ENCODE assay signal across 24 cellular contexts in genomic region chr4:89413518-89413917, GRCh38.
"Had no signal": no experiment of that assay in that cellular context is flagged by ENCODE, and none has a peak within 500 bp of the region (broad histone marks: within the 10 kb centered on the region; RNA-seq: fewer than 3 reads in every experiment).

No MANE protein-coding gene starts in this region.

- FAIRE-seq: colon, islet of Langerhans, TTC549, urothelium cell line had no signal

- H3K4me3 Mint-ChIP-seq: activated CD4-positive, alpha-beta T cell treated with anti-CD3 and anti-CD28 coated beads for 36 hours; activated naive CD8-positive, alpha-beta T cell; activated T-cell treated with anti-CD3 and anti-CD28 coated beads, Interleukin-2, amount 50 U/mL, for 4 hours; central memory CD8-positive, alpha-beta T cell; memory B cell; nephron; stimulated activated naive CD8-positive, alpha-beta T cell treated with anti-CD3 and anti-CD28 coated beads, Interleukin-15, Interleukin-2, amounts not matched to agents 100 ng/mL and 50 ng/mL, for 24 hours had no signal

- H3K9ac ChIP-seq: parathyroid adenoma had no signal

- H3K79me2 ChIP-seq: parathyroid adenoma had no signal

- ATAC-seq: activated CD4-positive, alpha-beta T cell treated with anti-CD3 and anti-CD28 coated beads for 36 hours; activated T-cell treated with anti-CD3 and anti-CD28 coated beads, Interleukin-2, amount 50 U/mL, for 4 hours; foreskin keratinocyte had no signal

- H3K27me3 ChIP-seq: adrenal gland, ascending aorta, foreskin keratinocyte, spleen, tibial artery had no signal

- H3K9me3 ChIP-seq: adrenal gland, ascending aorta, spleen, tibial artery had no signal

- H2AFZ ChIP-seq: parathyroid adenoma had no signal

- H3K27ac Mint-ChIP-seq: activated CD4-positive, alpha-beta T cell treated with anti-CD3 and anti-CD28 coated beads for 36 hours; activated naive CD8-positive, alpha-beta T cell; activated T-helper 2 cell treated with anti-CD3 and anti-CD28 coated beads, Interferon-gamma antibody, Interleukin-2, Interleukin-4, amounts not matched to agents 10 μg/mL and 5 μg/mL and 100 μg/mL, durations not matched to agents 14 hours and 24 hours and 36 hours; memory B cell; nephron; stimulated activated naive CD8-positive, alpha-beta T cell treated with anti-CD3 and anti-CD28 coated beads, Interleukin-15, Interleukin-2, amounts not matched to agents 100 ng/mL and 50 ng/mL, for 24 hours had no signal

- DNase-seq: activated CD4-positive, alpha-beta T cell treated with anti-CD3 and anti-CD28 coated beads for 36 hours; activated CD4-positive, alpha-beta T cell treated with anti-CD3 and anti-CD28 coated beads, Interleukin-2, amount 50 U/mL, for 4 hours; activated CD8-positive, alpha-beta memory T cell treated with anti-CD3 and anti-CD28 coated beads, Interleukin-2, amount 50 U/mL, for 48 hours; activated naive CD4-positive, alpha-beta T cell; activated T-cell treated with anti-CD3 and anti-CD28 coated beads, Interleukin-2, amount 50 U/mL, for 4 hours; adrenal gland; effector memory CD4-positive, alpha-beta T cell; foreskin keratinocyte; spleen; substantia nigra; T-helper 1 cell; tibial artery had no signal

- H3K36me3 ChIP-seq: adrenal gland, ascending aorta, spleen, tibial artery had no signal

- H3K4me1 ChIP-seq: adrenal gland, ascending aorta, foreskin keratinocyte, parathyroid adenoma, spleen, tibial artery had no signal

- H3K27me3 Mint-ChIP-seq: activated CD4-positive, alpha-beta T cell treated with anti-CD3 and anti-CD28 coated beads for 36 hours; activated naive CD8-positive, alpha-beta T cell; central memory CD8-positive, alpha-beta T cell; memory B cell; stimulated activated naive CD8-positive, alpha-beta T cell treated with anti-CD3 and anti-CD28 coated beads, Interleukin-15, Interleukin-2, amounts not matched to agents 100 ng/mL and 50 ng/mL, for 24 hours had no signal

- H3K9me3 Mint-ChIP-seq: activated T-cell treated with anti-CD3 and anti-CD28 coated beads, Interleukin-2, amount 50 U/mL, for 4 hours; activated T-helper 2 cell treated with anti-CD3 and anti-CD28 coated beads, Interferon-gamma antibody, Interleukin-2, Interleukin-4, amounts not matched to agents 10 μg/mL and 5 μg/mL and 100 μg/mL, durations not matched to agents 14 hours and 24 hours and 36 hours; central memory CD8-positive, alpha-beta T cell; memory B cell; nephron; stimulated activated naive CD8-positive, alpha-beta T cell treated with anti-CD3 and anti-CD28 coated beads, Interleukin-15, Interleukin-2, amounts not matched to agents 100 ng/mL and 50 ng/mL, for 24 hours had no signal

- H3K4me1 Mint-ChIP-seq: central memory CD8-positive, alpha-beta T cell had no signal

- H3K36me3 Mint-ChIP-seq: activated naive CD8-positive, alpha-beta T cell; memory B cell had no signal

- H3K27ac ChIP-seq: adrenal gland, ascending aorta, foreskin keratinocyte, parathyroid adenoma, spleen, tibial artery had no signal

- H3K4me3 ChIP-seq: adrenal gland, ascending aorta, spleen, tibial artery had no signal
